ENCODE assay signal across 17 cellular contexts in the genomic region with DNA sequence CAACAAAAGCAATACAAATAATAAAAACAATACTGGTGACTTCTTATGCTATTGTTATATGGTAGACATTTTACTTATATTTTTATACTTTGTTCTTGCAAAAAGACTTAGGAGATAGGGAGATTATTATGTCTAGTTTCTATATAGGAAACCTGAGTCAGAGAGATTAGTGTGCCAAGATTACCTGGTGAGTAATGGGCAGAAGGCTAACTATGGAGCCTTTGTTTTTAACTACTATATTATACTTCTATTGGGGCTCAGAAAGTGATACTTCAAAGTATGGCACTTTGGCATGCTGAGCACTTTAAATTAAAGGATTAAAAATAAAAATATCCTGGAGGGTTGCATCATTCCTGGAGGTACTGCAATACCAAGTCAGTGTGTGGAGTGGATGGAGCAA.
DNase-seq lines count a peak whose midpoint lies in the region; ATAC-seq and TF ChIP-seq lines count a peak whose summit lies in the region.
"Had no signal": no experiment of that assay in that cellular context is flagged by ENCODE, and none has a peak within 500 bp of the region (broad histone marks: within the 10 kb centered on the region; RNA-seq: fewer than 3 reads in every experiment).

No MANE protein-coding gene starts in this region.

- H3K27ac Mint-ChIP-seq in neural progenitor cell, result no peak overlapping the region
- H3K27ac Mint-ChIP-seq: CD4-positive, alpha-beta T cell; H9 had no signal

- H3K9me3 ChIP-seq in RWPE2 (ENCODE audit: severe bottlenecking) (no peaks in the 10 kb centered on the region), neural progenitor cell (ENCODE audit: low read depth) (no peaks in the 10 kb centered on the region)
- H3K9me3 ChIP-seq: Caco-2 had no signal

- H3K36me3 ChIP-seq in RWPE2 (ENCODE audit: low read depth) (no peaks in the 10 kb centered on the region), neural progenitor cell (no peaks in the 10 kb centered on the region)

- no peak overlapping the region for H2AFZ ChIP-seq in neural progenitor cell (replicated peaks)

- peaks cover 4% of the 10 kb centered on the region for H3K27me3 Mint-ChIP-seq in neural progenitor cell (ENCODE audit: insufficient read depth, low read depth)

- no peak overlapping the region for H3K9ac ChIP-seq in neural progenitor cell

- TF ChIP-seq EP300 in Ishikawa (IDR thresholded peaks at IDR 0.05; ENCODE audit: borderline replicate concordance), result no peak

- H4K20me1 ChIP-seq in neural progenitor cell (ENCODE audit: low read depth), result no peaks in the 10 kb centered on the region

- H3K79me2 ChIP-seq in neural progenitor cell (ENCODE audit: low read depth), result no peaks in the 10 kb centered on the region

- no peaks in the 10 kb centered on the region for H3K9me3 Mint-ChIP-seq in neural progenitor cell
- H3K9me3 Mint-ChIP-seq: CD4-positive, alpha-beta T cell; H9 had no signal

- DNase-seq in RWPE2 (ENCODE audit: low spot score) (no peak), epithelial cell of esophagus (ENCODE audit: low read depth) (peak; percentile 63), AG20443 (ENCODE audit: low spot score) (no peak), coronary artery (ENCODE audit: low spot score) (no peak), head of caudate nucleus (no peak), neural progenitor cell (ENCODE audit: low spot score) (no peak)
- DNase-seq: ACHN; AML-193; Caco-2; CD4-positive, alpha-beta T cell; DMS153; DMS79 treated with DMSO at 0.1 percent for 48 hours; GF-D8; H9 had no signal

- H3K27ac ChIP-seq in RWPE2 (ENCODE audit: poor library complexity, severe bottlenecking) (no peak overlapping the region), coronary artery (no peak overlapping the region), neural progenitor cell (no peak overlapping the region)
- H3K27ac ChIP-seq: C4-2B had no signal

- intact Hi-C loops in head of caudate nucleus (cut with DNase I), result no loop called here

- H3K4me2 ChIP-seq in neural progenitor cell, result no peak overlapping the region

- H3K4me1 ChIP-seq in RWPE2 (ENCODE audit: insufficient read depth, poor library complexity, severe bottlenecking), result no peaks in the 10 kb centered on the region
- peaks cover 7% of the 10 kb centered on the region for H3K4me1 ChIP-seq in neural progenitor cell
- H3K4me1 ChIP-seq: Caco-2 had no signal

- H3K36me3 Mint-ChIP-seq in neural progenitor cell, result no peaks in the 10 kb centered on the region

- ATAC-seq in RWPE2 (ENCODE audit: low read depth), result peak; percentile 85
- ATAC-seq: K562 had no signal

- H3K27me3 ChIP-seq in RWPE2 (ENCODE audit: insufficient read depth, poor library complexity, severe bottlenecking) (no peaks in the 10 kb centered on the region), neural progenitor cell (no peaks in the 10 kb centered on the region)

- peaks cover 14% of the 10 kb centered on the region for H3K4me1 Mint-ChIP-seq in neural progenitor cell

- H3K4me3 Mint-ChIP-seq in neural progenitor cell, result no peak overlapping the region
- H3K4me3 Mint-ChIP-seq: CD4-positive, alpha-beta T cell; H9 had no signal

- no peak for TF ChIP-seq RAD21 in Ishikawa (IDR thresholded peaks at IDR 0.05; ENCODE audit: low read depth)

- no peak for TF ChIP-seq CTCF in RWPE2 (IDR thresholded peaks at IDR 0.05; ENCODE audit: poor library complexity, severe bottlenecking)
- no peak for TF ChIP-seq CTCF in epithelial cell of esophagus (IDR thresholded peaks at IDR 0.05; ENCODE audit: insufficient read depth, low read depth, low read length, missing control alignments)
- no peak for TF ChIP-seq CTCF in coronary artery (IDR thresholded peaks at IDR 0.05)
- no peak for TF ChIP-seq CTCF in neural progenitor cell (IDR thresholded peaks at IDR 0.05)

- H3F3A ChIP-seq in neural progenitor cell (ENCODE audit: low read depth), result peaks cover 9% of the 10 kb centered on the region

- H3K4me3 ChIP-seq in RWPE2 (ENCODE audit: severe bottlenecking), result no peak overlapping the region
- H3K4me3 ChIP-seq in epithelial cell of esophagus (ENCODE audit: low read length), result no peak overlapping the region
- no peak overlapping the region for H3K4me3 ChIP-seq in coronary artery
- no peak overlapping the region for H3K4me3 ChIP-seq in neural progenitor cell
- H3K4me3 ChIP-seq: K562 had no signal

TF ChIP-seq in Ishikawa, 13 proteins besides CTCF, POLR2A, EP300 and RAD21:
- TF ChIP-seq YY1 (IDR thresholded peaks at IDR 0.05; ENCODE audit: low read depth), result no peak
- TF ChIP-seq REST (IDR thresholded peaks at IDR 0.05; ENCODE audit: low read depth), result no peak
- TF ChIP-seq MAX (IDR thresholded peaks at IDR 0.05), result no peak
- TF ChIP-seq ZBTB7A (IDR thresholded peaks at IDR 0.05; ENCODE audit: low read depth), result no peak
- peak; percentile 38 for TF ChIP-seq NFIC (IDR thresholded peaks at IDR 0.05)
- TF ChIP-seq FOXM1 (IDR thresholded peaks at IDR 0.05; ENCODE audit: borderline replicate concordance, low read depth), result no peak
- TF ChIP-seq TEAD4 (IDR thresholded peaks at IDR 0.05), result no peak
- TF ChIP-seq CEBPB (IDR thresholded peaks at IDR 0.05), result peak; percentile 78
- no peak for TF ChIP-seq EGR1 (IDR thresholded peaks at IDR 0.05)
